In genomic region chr4:2413821-2414610, GRCh38 we compare ENCODE assay signal across 2 cellular contexts.
TF ChIP-seq lines count a peak whose summit lies in the region.

No MANE protein-coding gene starts in this region.

TF ChIP-seq in SK-N-SH, 30 proteins besides CTCF, POLR2A, EP300 and RAD21 (continued from another document):
- TF ChIP-seq PBX3 (IDR thresholded peaks at IDR 0.05) (no peak), MEF2A (IDR thresholded peaks at IDR 0.05; ENCODE audit: borderline replicate concordance, low read depth) (no peak), RXRA (IDR thresholded peaks at IDR 0.05; ENCODE audit: borderline replicate concordance, low read depth) (no peak), TCF12 (IDR thresholded peaks at IDR 0.05) (no peak), MXI1 (IDR thresholded peaks at IDR 0.05; ENCODE audit: low read depth, low read length) (no peak), EZH2phosphoT487 (IDR thresholded peaks at IDR 0.05; ENCODE audit: borderline replicate concordance, low read depth) (no peak), GABPA (IDR thresholded peaks at IDR 0.05; ENCODE audit: low read depth) (no peak), RCOR1 (IDR thresholded peaks at IDR 0.05; ENCODE audit: low read length) (no peak), FOXJ3 (CRISPR knock-in tag; IDR thresholded peaks at IDR 0.05) (no peak)
- TF ChIP-seq, protein P1, sequence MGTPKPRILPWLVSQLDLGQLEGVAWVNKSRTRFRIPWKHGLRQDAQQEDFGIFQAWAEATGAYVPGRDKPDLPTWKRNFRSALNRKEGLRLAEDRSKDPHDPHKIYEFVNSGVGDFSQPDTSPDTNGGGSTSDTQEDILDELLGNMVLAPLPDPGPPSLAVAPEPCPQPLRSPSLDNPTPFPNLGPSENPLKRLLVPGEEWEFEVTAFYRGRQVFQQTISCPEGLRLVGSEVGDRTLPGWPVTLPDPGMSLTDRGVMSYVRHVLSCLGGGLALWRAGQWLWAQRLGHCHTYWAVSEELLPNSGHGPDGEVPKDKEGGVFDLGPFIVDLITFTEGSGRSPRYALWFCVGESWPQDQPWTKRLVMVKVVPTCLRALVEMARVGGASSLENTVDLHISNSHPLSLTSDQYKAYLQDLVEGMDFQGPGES (IDR thresholded peaks at IDR 0.05; ENCODE audit: low read depth, low read length): no peak
TF ChIP-seq in SK-N-SH: peak in this region for 0.

TF ChIP-seq in SK-N-SH treated with all-trans-retinoic acid at 6 μM for 48 hours, 23 proteins besides CTCF, POLR2A, EP300 and RAD21 (continued from another document):
- TF ChIP-seq, protein P2, sequence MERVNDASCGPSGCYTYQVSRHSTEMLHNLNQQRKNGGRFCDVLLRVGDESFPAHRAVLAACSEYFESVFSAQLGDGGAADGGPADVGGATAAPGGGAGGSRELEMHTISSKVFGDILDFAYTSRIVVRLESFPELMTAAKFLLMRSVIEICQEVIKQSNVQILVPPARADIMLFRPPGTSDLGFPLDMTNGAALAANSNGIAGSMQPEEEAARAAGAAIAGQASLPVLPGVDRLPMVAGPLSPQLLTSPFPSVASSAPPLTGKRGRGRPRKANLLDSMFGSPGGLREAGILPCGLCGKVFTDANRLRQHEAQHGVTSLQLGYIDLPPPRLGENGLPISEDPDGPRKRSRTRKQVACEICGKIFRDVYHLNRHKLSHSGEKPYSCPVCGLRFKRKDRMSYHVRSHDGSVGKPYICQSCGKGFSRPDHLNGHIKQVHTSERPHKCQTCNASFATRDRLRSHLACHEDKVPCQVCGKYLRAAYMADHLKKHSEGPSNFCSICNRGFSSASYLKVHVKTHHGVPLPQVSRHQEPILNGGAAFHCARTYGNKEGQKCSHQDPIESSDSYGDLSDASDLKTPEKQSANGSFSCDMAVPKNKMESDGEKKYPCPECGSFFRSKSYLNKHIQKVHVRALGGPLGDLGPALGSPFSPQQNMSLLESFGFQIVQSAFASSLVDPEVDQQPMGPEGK (CRISPR knock-in tag; IDR thresholded peaks at IDR 0.05; ENCODE audit: borderline replicate concordance): no peak
- TF ChIP-seq ISL1 (CRISPR knock-in tag; IDR thresholded peaks at IDR 0.05) (no peak), PPARA (CRISPR knock-in tag; IDR thresholded peaks at IDR 0.05; ENCODE audit: borderline replicate concordance) (no peak), ZNF565 (CRISPR knock-in tag; conservative IDR thresholded peaks at IDR 0.05; ENCODE audit: low read depth) (no peak), BACH2 (CRISPR knock-in tag; IDR thresholded peaks at IDR 0.05; ENCODE audit: borderline replicate concordance) (no peak), ESRRG (CRISPR knock-in tag; IDR thresholded peaks at IDR 0.05) (no peak), ZC3H10 (CRISPR knock-in tag; IDR thresholded peaks at IDR 0.05) (no peak)
TF ChIP-seq in SK-N-SH treated with all-trans-retinoic acid at 6 μM for 48 hours: peak in this region for 0.
